1 cellular context compared by ENCODE assay signal in the genomic region with DNA sequence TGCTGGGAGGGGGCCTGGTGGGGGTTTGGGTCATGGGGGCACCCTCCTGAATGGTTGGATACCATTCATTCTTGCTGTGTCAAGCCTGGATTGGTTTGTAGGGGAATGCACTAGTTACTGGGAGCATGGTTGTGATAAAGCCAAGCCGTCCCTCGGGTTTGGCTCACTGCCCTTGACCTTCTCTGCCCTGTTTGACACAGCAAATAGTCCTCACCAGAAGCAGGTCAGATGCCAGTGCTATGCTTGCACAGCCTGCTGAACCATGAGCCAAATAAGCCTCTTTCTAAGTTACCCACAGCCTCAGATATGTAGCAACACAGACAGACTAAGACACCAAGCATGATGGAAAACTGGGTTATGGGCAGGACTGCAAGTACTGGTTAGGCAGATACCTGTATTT.
TF ChIP-seq lines count a peak whose summit lies in the region.

No MANE protein-coding gene starts in this region.

TF ChIP-seq in HepG2, 621 proteins besides CTCF, POLR2A, EP300 and RAD21 (continued from another document and continues in another):
- TF ChIP-seq, protein P1, sequence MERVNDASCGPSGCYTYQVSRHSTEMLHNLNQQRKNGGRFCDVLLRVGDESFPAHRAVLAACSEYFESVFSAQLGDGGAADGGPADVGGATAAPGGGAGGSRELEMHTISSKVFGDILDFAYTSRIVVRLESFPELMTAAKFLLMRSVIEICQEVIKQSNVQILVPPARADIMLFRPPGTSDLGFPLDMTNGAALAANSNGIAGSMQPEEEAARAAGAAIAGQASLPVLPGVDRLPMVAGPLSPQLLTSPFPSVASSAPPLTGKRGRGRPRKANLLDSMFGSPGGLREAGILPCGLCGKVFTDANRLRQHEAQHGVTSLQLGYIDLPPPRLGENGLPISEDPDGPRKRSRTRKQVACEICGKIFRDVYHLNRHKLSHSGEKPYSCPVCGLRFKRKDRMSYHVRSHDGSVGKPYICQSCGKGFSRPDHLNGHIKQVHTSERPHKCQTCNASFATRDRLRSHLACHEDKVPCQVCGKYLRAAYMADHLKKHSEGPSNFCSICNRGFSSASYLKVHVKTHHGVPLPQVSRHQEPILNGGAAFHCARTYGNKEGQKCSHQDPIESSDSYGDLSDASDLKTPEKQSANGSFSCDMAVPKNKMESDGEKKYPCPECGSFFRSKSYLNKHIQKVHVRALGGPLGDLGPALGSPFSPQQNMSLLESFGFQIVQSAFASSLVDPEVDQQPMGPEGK (CRISPR knock-in tag; IDR thresholded peaks at IDR 0.05), result peak; percentile 89
- TF ChIP-seq, protein P2, sequence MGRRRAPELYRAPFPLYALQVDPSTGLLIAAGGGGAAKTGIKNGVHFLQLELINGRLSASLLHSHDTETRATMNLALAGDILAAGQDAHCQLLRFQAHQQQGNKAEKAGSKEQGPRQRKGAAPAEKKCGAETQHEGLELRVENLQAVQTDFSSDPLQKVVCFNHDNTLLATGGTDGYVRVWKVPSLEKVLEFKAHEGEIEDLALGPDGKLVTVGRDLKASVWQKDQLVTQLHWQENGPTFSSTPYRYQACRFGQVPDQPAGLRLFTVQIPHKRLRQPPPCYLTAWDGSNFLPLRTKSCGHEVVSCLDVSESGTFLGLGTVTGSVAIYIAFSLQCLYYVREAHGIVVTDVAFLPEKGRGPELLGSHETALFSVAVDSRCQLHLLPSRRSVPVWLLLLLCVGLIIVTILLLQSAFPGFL (CRISPR knock-in tag; IDR thresholded peaks at IDR 0.05), result no peak
- TF ChIP-seq ZSCAN9 (CRISPR knock-in tag; IDR thresholded peaks at IDR 0.05; ENCODE audit: borderline replicate concordance) (0 out of 2 replicates have a peak, but pooled peaks have one; percentile 20), ZNF136 (CRISPR knock-in tag; IDR thresholded peaks at IDR 0.05; ENCODE audit: low read depth) (no peak; the same call in 1 of the 2 replicates), MBNL3 (CRISPR knock-in tag; conservative IDR thresholded peaks at IDR 0.05) (no peak), SALL2 (CRISPR knock-in tag; IDR thresholded peaks at IDR 0.05) (no peak), ERF (CRISPR knock-in tag; IDR thresholded peaks at IDR 0.05) (peak; percentile 31; the same call in 1 of the 2 replicates), MLLT10 (CRISPR knock-in tag; IDR thresholded peaks at IDR 0.05) (no peak), NFE2L2 (IDR thresholded peaks at IDR 0.05; ENCODE audit: low read length) (no peak; the same call in 1 of the 2 replicates), SALL1 (CRISPR knock-in tag; IDR thresholded peaks at IDR 0.05) (peak; percentile 95), MIER2 (CRISPR knock-in tag; IDR thresholded peaks at IDR 0.05) (0 out of 2 replicates have a peak, but pooled peaks have one; percentile 27), ZNF550 (CRISPR knock-in tag; IDR thresholded peaks at IDR 0.05; ENCODE audit: borderline replicate concordance) (no peak), ZNF253 (CRISPR knock-in tag; IDR thresholded peaks at IDR 0.05; ENCODE audit: borderline replicate concordance) (no peak), SNRNP70 (IDR thresholded peaks at IDR 0.05; ENCODE audit: low read depth, low read length) (no peak), AKAP8 (CRISPR knock-in tag; IDR thresholded peaks at IDR 0.05) (peak; percentile 81; the same call in 1 of the 2 replicates), DPF2 (CRISPR knock-in tag; IDR thresholded peaks at IDR 0.05; ENCODE audit: borderline replicate concordance, low read depth) (peak; percentile 73), SRSF1 (optimal IDR thresholded peaks at IDR 0.05; ENCODE audit: low read depth, low read length) (no peak), ZNF616 (CRISPR knock-in tag; IDR thresholded peaks at IDR 0.05; ENCODE audit: low read depth) (no peak), SRSF4 (IDR thresholded peaks at IDR 0.05; ENCODE audit: low read depth, low read length, poor library complexity, severe bottlenecking) (no peak), ZMYM2 (CRISPR knock-in tag; IDR thresholded peaks at IDR 0.05) (no peak), AHR (CRISPR knock-in tag; IDR thresholded peaks at IDR 0.05) (no peak), ZNF766 (CRISPR knock-in tag; IDR thresholded peaks at IDR 0.05; ENCODE audit: borderline replicate concordance) (peak; percentile 74; the same call in 1 of the 2 replicates), HNRNPLL (IDR thresholded peaks at IDR 0.05; ENCODE audit: low read depth, low read length, poor library complexity, severe bottlenecking) (no peak), ZNF17 (CRISPR knock-in tag; IDR thresholded peaks at IDR 0.05) (no peak), FOXK2 (IDR thresholded peaks at IDR 0.05) (0 out of 2 replicates have a peak, but pooled peaks have one; percentile 7), SCMH1 (CRISPR knock-in tag; IDR thresholded peaks at IDR 0.05; ENCODE audit: borderline replicate concordance) (no peak), RXRB (CRISPR knock-in tag; IDR thresholded peaks at IDR 0.05; ENCODE audit: borderline replicate concordance) (peak; percentile 93), ZNF776 (CRISPR knock-in tag; IDR thresholded peaks at IDR 0.05) (no peak), ZNF30 (CRISPR knock-in tag; IDR thresholded peaks at IDR 0.05) (no peak), GATAD1 (CRISPR knock-in tag; IDR thresholded peaks at IDR 0.05) (peak; percentile 65; the same call in 1 of the 2 replicates)
- TF ChIP-seq, protein P3, sequence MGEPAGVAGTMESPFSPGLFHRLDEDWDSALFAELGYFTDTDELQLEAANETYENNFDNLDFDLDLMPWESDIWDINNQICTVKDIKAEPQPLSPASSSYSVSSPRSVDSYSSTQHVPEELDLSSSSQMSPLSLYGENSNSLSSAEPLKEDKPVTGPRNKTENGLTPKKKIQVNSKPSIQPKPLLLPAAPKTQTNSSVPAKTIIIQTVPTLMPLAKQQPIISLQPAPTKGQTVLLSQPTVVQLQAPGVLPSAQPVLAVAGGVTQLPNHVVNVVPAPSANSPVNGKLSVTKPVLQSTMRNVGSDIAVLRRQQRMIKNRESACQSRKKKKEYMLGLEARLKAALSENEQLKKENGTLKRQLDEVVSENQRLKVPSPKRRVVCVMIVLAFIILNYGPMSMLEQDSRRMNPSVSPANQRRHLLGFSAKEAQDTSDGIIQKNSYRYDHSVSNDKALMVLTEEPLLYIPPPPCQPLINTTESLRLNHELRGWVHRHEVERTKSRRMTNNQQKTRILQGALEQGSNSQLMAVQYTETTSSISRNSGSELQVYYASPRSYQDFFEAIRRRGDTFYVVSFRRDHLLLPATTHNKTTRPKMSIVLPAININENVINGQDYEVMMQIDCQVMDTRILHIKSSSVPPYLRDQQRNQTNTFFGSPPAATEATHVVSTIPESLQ (CRISPR knock-in tag; conservative IDR thresholded peaks at IDR 0.05), result no peak
- TF ChIP-seq, protein P4, sequence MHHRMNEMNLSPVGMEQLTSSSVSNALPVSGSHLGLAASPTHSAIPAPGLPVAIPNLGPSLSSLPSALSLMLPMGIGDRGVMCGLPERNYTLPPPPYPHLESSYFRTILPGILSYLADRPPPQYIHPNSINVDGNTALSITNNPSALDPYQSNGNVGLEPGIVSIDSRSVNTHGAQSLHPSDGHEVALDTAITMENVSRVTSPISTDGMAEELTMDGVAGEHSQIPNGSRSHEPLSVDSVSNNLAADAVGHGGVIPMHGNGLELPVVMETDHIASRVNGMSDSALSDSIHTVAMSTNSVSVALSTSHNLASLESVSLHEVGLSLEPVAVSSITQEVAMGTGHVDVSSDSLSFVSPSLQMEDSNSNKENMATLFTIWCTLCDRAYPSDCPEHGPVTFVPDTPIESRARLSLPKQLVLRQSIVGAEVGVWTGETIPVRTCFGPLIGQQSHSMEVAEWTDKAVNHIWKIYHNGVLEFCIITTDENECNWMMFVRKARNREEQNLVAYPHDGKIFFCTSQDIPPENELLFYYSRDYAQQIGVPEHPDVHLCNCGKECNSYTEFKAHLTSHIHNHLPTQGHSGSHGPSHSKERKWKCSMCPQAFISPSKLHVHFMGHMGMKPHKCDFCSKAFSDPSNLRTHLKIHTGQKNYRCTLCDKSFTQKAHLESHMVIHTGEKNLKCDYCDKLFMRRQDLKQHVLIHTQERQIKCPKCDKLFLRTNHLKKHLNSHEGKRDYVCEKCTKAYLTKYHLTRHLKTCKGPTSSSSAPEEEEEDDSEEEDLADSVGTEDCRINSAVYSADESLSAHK (CRISPR knock-in tag; IDR thresholded peaks at IDR 0.05; ENCODE audit: borderline replicate concordance), result no peak
- TF ChIP-seq, protein P5, sequence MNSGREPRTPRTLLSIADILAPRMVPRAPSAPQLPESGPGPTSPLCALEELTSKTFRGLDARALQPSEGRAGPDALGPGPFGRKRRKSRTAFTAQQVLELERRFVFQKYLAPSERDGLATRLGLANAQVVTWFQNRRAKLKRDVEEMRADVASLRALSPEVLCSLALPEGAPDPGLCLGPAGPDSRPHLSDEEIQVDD (CRISPR knock-in tag; IDR thresholded peaks at IDR 0.05; ENCODE audit: borderline replicate concordance), result no peak
- TF ChIP-seq, protein P6, sequence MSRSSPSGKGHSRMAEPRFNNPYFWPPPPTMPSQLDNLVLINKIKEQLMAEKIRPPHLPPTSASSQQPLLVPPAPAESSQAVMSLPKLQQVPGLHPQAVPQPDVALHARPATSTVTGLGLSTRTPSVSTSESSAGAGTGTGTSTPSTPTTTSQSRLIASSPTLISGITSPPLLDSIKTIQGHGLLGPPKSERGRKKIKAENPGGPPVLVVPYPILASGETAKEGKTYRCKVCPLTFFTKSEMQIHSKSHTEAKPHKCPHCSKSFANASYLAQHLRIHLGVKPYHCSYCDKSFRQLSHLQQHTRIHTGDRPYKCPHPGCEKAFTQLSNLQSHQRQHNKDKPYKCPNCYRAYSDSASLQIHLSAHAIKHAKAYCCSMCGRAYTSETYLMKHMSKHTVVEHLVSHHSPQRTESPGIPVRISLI (CRISPR knock-in tag; IDR thresholded peaks at IDR 0.05; ENCODE audit: borderline replicate concordance), result no peak
- TF ChIP-seq, protein P7, sequence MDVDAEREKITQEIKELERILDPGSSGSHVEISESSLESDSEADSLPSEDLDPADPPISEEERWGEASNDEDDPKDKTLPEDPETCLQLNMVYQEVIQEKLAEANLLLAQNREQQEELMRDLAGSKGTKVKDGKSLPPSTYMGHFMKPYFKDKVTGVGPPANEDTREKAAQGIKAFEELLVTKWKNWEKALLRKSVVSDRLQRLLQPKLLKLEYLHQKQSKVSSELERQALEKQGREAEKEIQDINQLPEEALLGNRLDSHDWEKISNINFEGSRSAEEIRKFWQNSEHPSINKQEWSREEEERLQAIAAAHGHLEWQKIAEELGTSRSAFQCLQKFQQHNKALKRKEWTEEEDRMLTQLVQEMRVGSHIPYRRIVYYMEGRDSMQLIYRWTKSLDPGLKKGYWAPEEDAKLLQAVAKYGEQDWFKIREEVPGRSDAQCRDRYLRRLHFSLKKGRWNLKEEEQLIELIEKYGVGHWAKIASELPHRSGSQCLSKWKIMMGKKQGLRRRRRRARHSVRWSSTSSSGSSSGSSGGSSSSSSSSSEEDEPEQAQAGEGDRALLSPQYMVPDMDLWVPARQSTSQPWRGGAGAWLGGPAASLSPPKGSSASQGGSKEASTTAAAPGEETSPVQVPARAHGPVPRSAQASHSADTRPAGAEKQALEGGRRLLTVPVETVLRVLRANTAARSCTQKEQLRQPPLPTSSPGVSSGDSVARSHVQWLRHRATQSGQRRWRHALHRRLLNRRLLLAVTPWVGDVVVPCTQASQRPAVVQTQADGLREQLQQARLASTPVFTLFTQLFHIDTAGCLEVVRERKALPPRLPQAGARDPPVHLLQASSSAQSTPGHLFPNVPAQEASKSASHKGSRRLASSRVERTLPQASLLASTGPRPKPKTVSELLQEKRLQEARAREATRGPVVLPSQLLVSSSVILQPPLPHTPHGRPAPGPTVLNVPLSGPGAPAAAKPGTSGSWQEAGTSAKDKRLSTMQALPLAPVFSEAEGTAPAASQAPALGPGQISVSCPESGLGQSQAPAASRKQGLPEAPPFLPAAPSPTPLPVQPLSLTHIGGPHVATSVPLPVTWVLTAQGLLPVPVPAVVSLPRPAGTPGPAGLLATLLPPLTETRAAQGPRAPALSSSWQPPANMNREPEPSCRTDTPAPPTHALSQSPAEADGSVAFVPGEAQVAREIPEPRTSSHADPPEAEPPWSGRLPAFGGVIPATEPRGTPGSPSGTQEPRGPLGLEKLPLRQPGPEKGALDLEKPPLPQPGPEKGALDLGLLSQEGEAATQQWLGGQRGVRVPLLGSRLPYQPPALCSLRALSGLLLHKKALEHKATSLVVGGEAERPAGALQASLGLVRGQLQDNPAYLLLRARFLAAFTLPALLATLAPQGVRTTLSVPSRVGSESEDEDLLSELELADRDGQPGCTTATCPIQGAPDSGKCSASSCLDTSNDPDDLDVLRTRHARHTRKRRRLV (CRISPR knock-in tag; IDR thresholded peaks at IDR 0.05), result no peak
- TF ChIP-seq, protein P8, sequence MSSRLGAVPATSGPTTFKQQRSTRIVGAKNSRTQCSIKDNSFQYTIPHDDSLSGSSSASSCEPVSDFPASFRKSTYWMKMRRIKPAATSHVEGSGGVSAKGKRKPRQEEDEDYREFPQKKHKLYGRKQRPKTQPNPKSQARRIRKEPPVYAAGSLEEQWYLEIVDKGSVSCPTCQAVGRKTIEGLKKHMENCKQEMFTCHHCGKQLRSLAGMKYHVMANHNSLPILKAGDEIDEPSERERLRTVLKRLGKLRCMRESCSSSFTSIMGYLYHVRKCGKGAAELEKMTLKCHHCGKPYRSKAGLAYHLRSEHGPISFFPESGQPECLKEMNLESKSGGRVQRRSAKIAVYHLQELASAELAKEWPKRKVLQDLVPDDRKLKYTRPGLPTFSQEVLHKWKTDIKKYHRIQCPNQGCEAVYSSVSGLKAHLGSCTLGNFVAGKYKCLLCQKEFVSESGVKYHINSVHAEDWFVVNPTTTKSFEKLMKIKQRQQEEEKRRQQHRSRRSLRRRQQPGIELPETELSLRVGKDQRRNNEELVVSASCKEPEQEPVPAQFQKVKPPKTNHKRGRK (CRISPR knock-in tag; IDR thresholded peaks at IDR 0.05), result no peak
- TF ChIP-seq, protein P9, sequence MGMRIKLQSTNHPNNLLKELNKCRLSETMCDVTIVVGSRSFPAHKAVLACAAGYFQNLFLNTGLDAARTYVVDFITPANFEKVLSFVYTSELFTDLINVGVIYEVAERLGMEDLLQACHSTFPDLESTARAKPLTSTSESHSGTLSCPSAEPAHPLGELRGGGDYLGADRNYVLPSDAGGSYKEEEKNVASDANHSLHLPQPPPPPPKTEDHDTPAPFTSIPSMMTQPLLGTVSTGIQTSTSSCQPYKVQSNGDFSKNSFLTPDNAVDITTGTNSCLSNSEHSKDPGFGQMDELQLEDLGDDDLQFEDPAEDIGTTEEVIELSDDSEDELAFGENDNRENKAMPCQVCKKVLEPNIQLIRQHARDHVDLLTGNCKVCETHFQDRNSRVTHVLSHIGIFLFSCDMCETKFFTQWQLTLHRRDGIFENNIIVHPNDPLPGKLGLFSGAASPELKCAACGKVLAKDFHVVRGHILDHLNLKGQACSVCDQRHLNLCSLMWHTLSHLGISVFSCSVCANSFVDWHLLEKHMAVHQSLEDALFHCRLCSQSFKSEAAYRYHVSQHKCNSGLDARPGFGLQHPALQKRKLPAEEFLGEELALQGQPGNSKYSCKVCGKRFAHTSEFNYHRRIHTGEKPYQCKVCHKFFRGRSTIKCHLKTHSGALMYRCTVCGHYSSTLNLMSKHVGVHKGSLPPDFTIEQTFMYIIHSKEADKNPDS (CRISPR knock-in tag; IDR thresholded peaks at IDR 0.05), result no peak
- TF ChIP-seq, protein P10, sequence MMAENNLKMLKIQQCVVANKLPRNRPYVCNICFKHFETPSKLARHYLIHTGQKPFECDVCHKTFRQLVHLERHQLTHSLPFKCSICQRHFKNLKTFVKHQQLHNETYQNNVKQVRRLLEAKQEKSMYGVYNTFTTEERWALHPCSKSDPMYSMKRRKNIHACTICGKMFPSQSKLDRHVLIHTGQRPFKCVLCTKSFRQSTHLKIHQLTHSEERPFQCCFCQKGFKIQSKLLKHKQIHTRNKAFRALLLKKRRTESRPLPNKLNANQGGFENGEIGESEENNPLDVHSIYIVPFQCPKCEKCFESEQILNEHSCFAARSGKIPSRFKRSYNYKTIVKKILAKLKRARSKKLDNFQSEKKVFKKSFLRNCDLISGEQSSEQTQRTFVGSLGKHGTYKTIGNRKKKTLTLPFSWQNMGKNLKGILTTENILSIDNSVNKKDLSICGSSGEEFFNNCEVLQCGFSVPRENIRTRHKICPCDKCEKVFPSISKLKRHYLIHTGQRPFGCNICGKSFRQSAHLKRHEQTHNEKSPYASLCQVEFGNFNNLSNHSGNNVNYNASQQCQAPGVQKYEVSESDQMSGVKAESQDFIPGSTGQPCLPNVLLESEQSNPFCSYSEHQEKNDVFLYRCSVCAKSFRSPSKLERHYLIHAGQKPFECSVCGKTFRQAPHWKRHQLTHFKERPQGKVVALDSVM (CRISPR knock-in tag; IDR thresholded peaks at IDR 0.05), result no peak
